In the genomic region with DNA sequence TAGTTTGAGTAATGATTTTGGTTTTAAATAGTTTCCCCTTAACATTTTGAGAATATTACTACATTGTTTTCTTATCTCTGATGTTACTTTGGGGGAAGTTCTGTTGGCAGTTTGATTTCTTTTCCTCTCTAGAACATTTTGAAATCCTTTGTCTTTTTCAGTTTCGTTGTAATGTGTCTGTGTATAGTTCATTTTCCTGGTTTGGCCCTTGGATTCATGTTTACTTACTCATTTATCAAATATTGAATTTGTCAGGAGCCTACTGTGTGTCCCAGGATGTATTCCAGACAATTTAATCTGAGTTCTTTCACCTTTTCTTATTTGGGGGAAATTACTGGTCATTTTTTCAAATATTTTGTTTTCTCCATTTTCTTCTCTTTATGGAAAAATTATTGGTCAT, we compare ENCODE assay signal across 22 cellular contexts. TPM values are rescaled to one million over a fixed set of nuclear protein-coding genes. Genes with fewer than 3 reads are reported as not detected.
DNase-seq lines count a peak whose midpoint lies in the region; ATAC-seq, FAIRE-seq and TF ChIP-seq lines count a peak whose summit lies in the region.
"Had no signal": no experiment of that assay in that cellular context is flagged by ENCODE, and none has a peak within 500 bp of the region (broad histone marks: within the 10 kb centered on the region; RNA-seq: fewer than 3 reads in every experiment).

No MANE protein-coding gene starts in this region.

- ATAC-seq in stimulated activated naive CD8-positive, alpha-beta T cell treated with anti-CD3 and anti-CD28 coated beads, Interleukin-15, Interleukin-2, amounts not matched to agents 100 U/mL and 50 U/mL, for 24 hours: no peak
- no peak for ATAC-seq in stimulated activated effector memory CD8-positive, alpha-beta T cell treated with anti-CD3 and anti-CD28 coated beads, Interleukin-12 subunit alpha, Interleukin-12 subunit beta, amount 100 ng/mL, for 72 hours
- ATAC-seq in psoas muscle: no peak
- ATAC-seq: heart left ventricle had no signal

- H3K4me2 ChIP-seq in endothelial cell of umbilical vein (ENCODE audit: insufficient read depth, low read length): no peak overlapping the region

- no peak overlapping the region for H3K4me3 ChIP-seq in endothelial cell of umbilical vein (replicated peaks in 1 of 3; ENCODE audit: insufficient read depth in 1 of 3, low read depth in 1 of 3, low read length in 3 of 3)
- H3K4me3 ChIP-seq in psoas muscle: no peak overlapping the region
- H3K4me3 ChIP-seq: HAP-1, heart left ventricle, lower lobe of right lung, SJCRH30 had no signal

- TF ChIP-seq CTCF in endothelial cell of umbilical vein (IDR thresholded peaks at IDR 0.05; ENCODE audit: extremely low read depth in 1 of 2, insufficient read depth in 1 of 2, low read depth in 1 of 2, low read length in 2 of 2) (no peak), psoas muscle (IDR thresholded peaks at IDR 0.05) (no peak)

- CTCF ChIA-PET in endothelial cell of umbilical vein (lab: Charles Lee): interaction anchor here (1.1 to 2.3 kb wide), 2 partner anchors 13 to 80 kb away, joined by 4 to 10 read pairs; no protein-coding TSS in a partner anchor

- H3K27me3 ChIP-seq in endothelial cell of umbilical vein (ENCODE audit: control insufficient read depth in 2 of 2, insufficient read depth in 2 of 2, low read length in 2 of 2) (no peaks in the 10 kb centered on the region), psoas muscle (ENCODE audit: insufficient read depth in 3 of 3, low read length in 2 of 3) (no peaks in the 10 kb centered on the region)
- H3K27me3 ChIP-seq: heart left ventricle, SJCRH30 had no signal

- no peak for FAIRE-seq in endothelial cell of umbilical vein (lab: Jason Lieb, UNC)

- H4K20me1 ChIP-seq in endothelial cell of umbilical vein (replicated peaks; ENCODE audit: control insufficient read depth, extremely low read depth, insufficient read depth, low read length): peaks cover 2% of the 10 kb centered on the region

- H3K36me3 ChIP-seq in endothelial cell of umbilical vein (ENCODE audit: control insufficient read depth in 2 of 2, extremely low read depth in 1 of 2, insufficient read depth in 2 of 2, low read length in 2 of 2) (no peaks in the 10 kb centered on the region), psoas muscle (ENCODE audit: insufficient read depth in 1 of 2, low read depth in 1 of 2) (no peaks in the 10 kb centered on the region)
- H3K36me3 ChIP-seq: HAP-1, heart left ventricle, lower lobe of right lung, SJCRH30 had no signal

- no TSS peak for BruUV-seq in endothelial cell of umbilical vein (replicated peaks; lab: Mats Ljungman, UMichigan)

- H3K27ac ChIP-seq in endothelial cell of umbilical vein (ENCODE audit: insufficient read depth, low read depth, low read length) (no peak overlapping the region), psoas muscle (no peak overlapping the region)
- H3K27ac ChIP-seq: lower lobe of right lung, SJCRH30 had no signal

- H3K36me3 Mint-ChIP-seq in stimulated activated naive CD8-positive, alpha-beta T cell treated with anti-CD3 and anti-CD28 coated beads, Interleukin-15, Interleukin-2, amounts not matched to agents 100 ng/mL and 50 ng/mL, for 24 hours (ENCODE audit: low read depth): peaks cover 12% of the 10 kb centered on the region
- H3K36me3 Mint-ChIP-seq in stimulated activated effector memory CD8-positive, alpha-beta T cell treated with anti-CD3 and anti-CD28 coated beads, Interleukin-12 subunit alpha, Interleukin-12 subunit beta, amount 100 ng/mL, for 72 hours: peaks cover 88% of the 10 kb centered on the region

- POLR2A ChIA-PET in endothelial cell of umbilical vein (lab: Charles Lee): no interaction called here

- H3K9me3 ChIP-seq in endothelial cell of umbilical vein (replicated peaks; ENCODE audit: control insufficient read depth, insufficient read depth, low read length) (no peaks in the 10 kb centered on the region), psoas muscle (no peaks in the 10 kb centered on the region)
- H3K9me3 ChIP-seq: HAP-1, heart left ventricle, lower lobe of right lung, SJCRH30 had no signal

- no peak for DNase-seq in stimulated activated naive CD8-positive, alpha-beta T cell treated with anti-CD3 and anti-CD28 coated beads, Interleukin-15, Interleukin-2, amounts not matched to agents 100 U/mL and 50 U/mL, for 24 hours
- DNase-seq in NCI-H69 (lab: John Stamatoyannopoulos, UW): peak; percentile 46
- peak; percentile 43 for DNase-seq in endothelial cell of umbilical vein (ENCODE audit: low read depth, low spot score)
- DNase-seq in stimulated activated effector memory CD8-positive, alpha-beta T cell treated with anti-CD3 and anti-CD28 coated beads, Interleukin-12 subunit alpha, Interleukin-12 subunit beta, amount 100 ng/mL, for 72 hours (ENCODE audit: low spot score in 2 of 2): no peak
- DNase-seq in pons (ENCODE audit: low spot score): no peak
- no peak for DNase-seq in NCI-H128 (lab: John Stamatoyannopoulos, UW; ENCODE audit: unreplicated experiment)
- no peak for DNase-seq in psoas muscle
- DNase-seq: activated B cell treated with CpG ODN at 0.5 μM for 24 hours; activated naive CD8-positive, alpha-beta T cell treated with anti-CD3 and anti-CD28 coated beads, Interleukin-2, amount 10 ng/mL, durations not matched to agents 7 days and 5 days; heart left ventricle; lower lobe of right lung; NCI-H1436 treated with DMSO at 0.1 percent for 48 hours; NCI-H2171 treated with DMSO at 0.1 percent for 48 hours; NCI-H774; nucleus accumbens; retina; SJCRH30; stimulated activated CD4-positive, alpha-beta T cell treated with anti-CD3 and anti-CD28 coated beads, Interleukin-12 subunit alpha, Interleukin-12 subunit beta, amount 100 ng/mL, for 4 hours; substantia nigra; T-helper 2 cell had no signal

- H3K9me3 Mint-ChIP-seq in stimulated activated naive CD8-positive, alpha-beta T cell treated with anti-CD3 and anti-CD28 coated beads, Interleukin-15, Interleukin-2, amounts not matched to agents 100 ng/mL and 50 ng/mL, for 24 hours: no peaks in the 10 kb centered on the region
- no peaks in the 10 kb centered on the region for H3K9me3 Mint-ChIP-seq in stimulated activated effector memory CD8-positive, alpha-beta T cell treated with anti-CD3 and anti-CD28 coated beads, Interleukin-12 subunit alpha, Interleukin-12 subunit beta, amount 100 ng/mL, for 72 hours
- H3K9me3 Mint-ChIP-seq: activated B cell treated with CpG ODN at 0.5 μM for 24 hours had no signal

- WGBS in psoas muscle, 3 donors: 65 to 78% (median 66%) methylated on average over 1 of the region's 1 CpG

- H3K9ac ChIP-seq in endothelial cell of umbilical vein (replicated peaks; ENCODE audit: extremely low read depth, insufficient read depth, low read length): no peak overlapping the region

- peaks cover 2% of the 10 kb centered on the region for H3K4me1 ChIP-seq in endothelial cell of umbilical vein (ENCODE audit: control insufficient read depth, extremely low read depth, insufficient read depth, low read length)
- H3K4me1 ChIP-seq in psoas muscle: peaks cover 63% of the 10 kb centered on the region
- H3K4me1 ChIP-seq: HAP-1, SJCRH30 had no signal

- H3K4me1 Mint-ChIP-seq in stimulated activated naive CD8-positive, alpha-beta T cell treated with anti-CD3 and anti-CD28 coated beads, Interleukin-15, Interleukin-2, amounts not matched to agents 100 ng/mL and 50 ng/mL, for 24 hours (ENCODE audit: low read depth): peaks cover 93% of the 10 kb centered on the region
- H3K4me1 Mint-ChIP-seq in stimulated activated effector memory CD8-positive, alpha-beta T cell treated with anti-CD3 and anti-CD28 coated beads, Interleukin-12 subunit alpha, Interleukin-12 subunit beta, amount 100 ng/mL, for 72 hours: peaks cover 60% of the 10 kb centered on the region

- H3K27me3 Mint-ChIP-seq in stimulated activated naive CD8-positive, alpha-beta T cell treated with anti-CD3 and anti-CD28 coated beads, Interleukin-15, Interleukin-2, amounts not matched to agents 100 ng/mL and 50 ng/mL, for 24 hours: no peaks in the 10 kb centered on the region
- H3K27me3 Mint-ChIP-seq: activated B cell treated with CpG ODN at 0.5 μM for 24 hours; activated naive CD8-positive, alpha-beta T cell treated with anti-CD3 and anti-CD28 coated beads, Interleukin-2, amount 10 ng/mL, durations not matched to agents 7 days and 5 days had no signal

- H3K79me2 ChIP-seq in endothelial cell of umbilical vein (ENCODE audit: control insufficient read depth, insufficient read depth, low read length): peaks cover 82% of the 10 kb centered on the region

- H3K4me3 Mint-ChIP-seq in stimulated activated naive CD8-positive, alpha-beta T cell treated with anti-CD3 and anti-CD28 coated beads, Interleukin-15, Interleukin-2, amounts not matched to agents 100 ng/mL and 50 ng/mL, for 24 hours: no peak overlapping the region
- peak overlapping the region; percentile 36 for H3K4me3 Mint-ChIP-seq in stimulated activated effector memory CD8-positive, alpha-beta T cell treated with anti-CD3 and anti-CD28 coated beads, Interleukin-12 subunit alpha, Interleukin-12 subunit beta, amount 100 ng/mL, for 72 hours

- dilution Hi-C loops in endothelial cell of umbilical vein (cut with MboI; ENCODE audit: extremely low pct_ligation_motif_present, low sequenced_read_pairs): no loop called here

- TF ChIP-seq POLR2A in endothelial cell of umbilical vein (IDR thresholded peaks at IDR 0.05; ENCODE audit: low read depth, low read length): no peak

- H3K27ac Mint-ChIP-seq in stimulated activated naive CD8-positive, alpha-beta T cell treated with anti-CD3 and anti-CD28 coated beads, Interleukin-15, Interleukin-2, amounts not matched to agents 100 ng/mL and 50 ng/mL, for 24 hours: peak overlapping the region; percentile 62
- H3K27ac Mint-ChIP-seq in stimulated activated effector memory CD8-positive, alpha-beta T cell treated with anti-CD3 and anti-CD28 coated beads, Interleukin-12 subunit alpha, Interleukin-12 subunit beta, amount 100 ng/mL, for 72 hours: peak overlapping the region; percentile 18
- H3K27ac Mint-ChIP-seq: activated B cell treated with CpG ODN at 0.5 μM for 24 hours; activated naive CD8-positive, alpha-beta T cell treated with anti-CD3 and anti-CD28 coated beads, Interleukin-2, amount 10 ng/mL, durations not matched to agents 7 days and 5 days had no signal

- H2AFZ ChIP-seq in endothelial cell of umbilical vein (ENCODE audit: low read depth, low read length): no peak overlapping the region

- intact Hi-C loops in endothelial cell of umbilical vein (cut with micrococcal nuclease): no loop called here
- intact Hi-C loops in psoas muscle (cut with DNase I): no loop called here

- H3K9me1 ChIP-seq in endothelial cell of umbilical vein (replicated peaks; ENCODE audit: control insufficient read depth, extremely low read depth, insufficient read depth, low read length): peaks cover 3% of the 10 kb centered on the region

RNA-seq across cellular contexts. Expression of a gene that starts 16.7 kb away (rescaled TPM):
- 25.1 and 25.4 TPM in 2 replicates for total RNA-seq in endothelial cell of umbilical vein
- 1.5 and 1.7 TPM in 2 replicates for polyA plus RNA-seq in endothelial cell of umbilical vein
- 1.7 and 2.5 TPM in 2 replicates for polyA plus RNA-seq in endothelial cell of umbilical vein (2011; cell fraction: cytosol; rRNA removed)
- polyA plus RNA-seq in endothelial cell of umbilical vein (2011; cell fraction: nucleus; rRNA removed): 12.5 and 12.9 TPM in 2 replicates
- polyA plus RNA-seq in endothelial cell of umbilical vein (2012): 12.9 and 13.2 TPM in 2 replicates
- polyA minus RNA-seq in endothelial cell of umbilical vein: 20.8 and 33.1 TPM in 2 replicates
- 31.9 TPM for polyA minus RNA-seq in endothelial cell of umbilical vein (2011; cell fraction: cytosol; rRNA and poly(A)+ RNA removed)
- polyA minus RNA-seq in endothelial cell of umbilical vein (2011; cell fraction: nucleus; rRNA and poly(A)+ RNA removed): 33.0 and 37.7 TPM in 2 replicates
- 10 to 100 TPM; 36.7 to 49.0 (median 44.4) TPM for total RNA-seq in psoas muscle
- 10 to 100 TPM in 1 of 3 donors, 1 to 10 TPM in 2; 5.7 to 12.0 (median 5.9) TPM for polyA plus RNA-seq in psoas muscle

RNA-seq across cellular contexts. Expression of a gene that starts 50.8 kb away (rescaled TPM):
- total RNA-seq in endothelial cell of umbilical vein (147 and 152 TPM in 2 replicates), psoas muscle (100 to 1,000 TPM; 312 to 467 (median 328) TPM)
- polyA plus RNA-seq in endothelial cell of umbilical vein (49.9 and 65.7 TPM in 2 replicates), psoas muscle (100 to 1,000 TPM; 451 to 565 (median 547) TPM)
- polyA plus RNA-seq in endothelial cell of umbilical vein (2011; cell fraction: cytosol; rRNA removed): 113 and 124 TPM in 2 replicates
- 62.7 and 69.5 TPM in 2 replicates for polyA plus RNA-seq in endothelial cell of umbilical vein (2011; cell fraction: nucleus; rRNA removed)
- polyA plus RNA-seq in endothelial cell of umbilical vein (2012): 131 and 161 TPM in 2 replicates
- 34.1 and 35.6 TPM in 2 replicates for polyA minus RNA-seq in endothelial cell of umbilical vein
- polyA minus RNA-seq in endothelial cell of umbilical vein (2011; cell fraction: cytosol; rRNA and poly(A)+ RNA removed): 33.0 TPM
- 70.7 and 82.1 TPM in 2 replicates for polyA minus RNA-seq in endothelial cell of umbilical vein (2011; cell fraction: nucleus; rRNA and poly(A)+ RNA removed)

Comparison
In these comparisons a context has a peak if more than half of its experiments do, and no peak if none do; other contexts are left out.
1. DNase-seq: peak in NCI-H69 (single experiment) and endothelial cell of umbilical vein (single experiment); none in stimulated activated naive CD8-positive, alpha-beta T cell treated with anti-CD3 and anti-CD28 coated beads, Interleukin-15, Interleukin-2, amounts not matched to agents 100 U/mL and 50 U/mL, for 24 hours (single experiment), stimulated activated effector memory CD8-positive, alpha-beta T cell treated with anti-CD3 and anti-CD28 coated beads, Interleukin-12 subunit alpha, Interleukin-12 subunit beta, amount 100 ng/mL, for 72 hours (0 of 2), pons (single experiment), NCI-H128 (single experiment) and psoas muscle (0 of 2).